Comparison of ENCODE assay signal across 18 cellular contexts in genomic region chr12:11661491-11662085, GRCh38. TPM values are rescaled to one million over a fixed set of nuclear protein-coding genes. Genes with fewer than 3 reads are reported as not detected.
DNase-seq lines count a peak whose midpoint lies in the region; ATAC-seq and TF ChIP-seq lines count a peak whose summit lies in the region.
"Had no signal": no experiment of that assay in that cellular context is flagged by ENCODE, and none has a peak within 500 bp of the region (broad histone marks: within the 10 kb centered on the region; RNA-seq: fewer than 3 reads in every experiment).

No MANE protein-coding gene starts in this region.

- H3K4me1 ChIP-seq in gastrocnemius medialis (peaks cover 44 to 57% of the 10 kb centered on the region in 2 donors), A673 (ENCODE audit: insufficient read depth, low read length, poor library complexity, severe bottlenecking) (peaks cover 23% of the 10 kb centered on the region)

- POLR2A ChIA-PET in CD4-positive, alpha-beta T cell (lab: Charles Lee): no interaction called here
- POLR2A ChIA-PET in A673 (lab: Charles Lee; ENCODE audit: low non-redundant PET): no interaction called here

- no peaks in the 10 kb centered on the region for H3K27me3 Mint-ChIP-seq in CD4-positive, alpha-beta T cell
- no peaks in the 10 kb centered on the region for H3K27me3 Mint-ChIP-seq in activated T-helper 17 cell treated with anti-CD3 and anti-CD28 coated beads, Interleukin-2, amount 50 U/mL, for 72 hours

- TF ChIP-seq POLR2A in gastrocnemius medialis (IDR thresholded peaks at IDR 0.05): no peak

- H3K4me1 Mint-ChIP-seq in CD4-positive, alpha-beta T cell (ENCODE audit: low read depth): peaks cover 88% of the 10 kb centered on the region
- H3K4me1 Mint-ChIP-seq in activated T-helper 17 cell treated with anti-CD3 and anti-CD28 coated beads, Interleukin-2, amount 50 U/mL, for 72 hours: peaks cover 75% of the 10 kb centered on the region

- H3K4me3 Mint-ChIP-seq in CD4-positive, alpha-beta T cell: no peak overlapping the region
- peak overlapping the region; percentile 63 for H3K4me3 Mint-ChIP-seq in activated T-helper 17 cell treated with anti-CD3 and anti-CD28 coated beads, Interleukin-2, amount 50 U/mL, for 72 hours

- H3K9me3 ChIP-seq in CD4-positive, alpha-beta T cell (ENCODE audit: control insufficient read depth, low read length): no peaks in the 10 kb centered on the region
- H3K9me3 ChIP-seq in gastrocnemius medialis (no peaks in the 10 kb centered on the region), A673 (ENCODE audit: low read depth, low read length, poor library complexity, severe bottlenecking) (no peaks in the 10 kb centered on the region)

- no peaks in the 10 kb centered on the region for H3K9me3 Mint-ChIP-seq in CD4-positive, alpha-beta T cell
- H3K9me3 Mint-ChIP-seq in activated T-helper 17 cell treated with anti-CD3 and anti-CD28 coated beads, Interleukin-2, amount 50 U/mL, for 72 hours: no peaks in the 10 kb centered on the region

- H3K36me3 ChIP-seq in gastrocnemius medialis: no peaks in the 10 kb centered on the region
- no peaks in the 10 kb centered on the region for H3K36me3 ChIP-seq in A673 (ENCODE audit: insufficient read depth, low read length, poor library complexity, severe bottlenecking)
- H3K36me3 ChIP-seq in brain microvascular endothelial cell (replicated peaks): peaks cover 6% of the 10 kb centered on the region
- H3K36me3 ChIP-seq: cardiac muscle cell had no signal

- in situ Hi-C loops in gastrocnemius medialis (cut with MboI; ENCODE audit: low sequenced_read_pairs in 4 of 4) (no loop called here), brain microvascular endothelial cell (cut with HindIII; ENCODE audit: low pct_ligation_motif_present, low sequenced_read_pairs) (no loop called here)

- CTCF ChIA-PET in CD4-positive, alpha-beta T cell (lab: Charles Lee): no interaction called here
- CTCF ChIA-PET in A673 (lab: Charles Lee): no interaction called here

- H3K4me3 ChIP-seq in foreskin fibroblast (ENCODE audit: low read depth in 1 of 2, low read length in 2 of 2) (no peak overlapping the region), gastrocnemius medialis (no peak overlapping the region), A673 (ENCODE audit: low read depth, low read length, poor library complexity, severe bottlenecking) (no peak overlapping the region), brain microvascular endothelial cell (ENCODE audit: low read depth, low read length) (no peak overlapping the region)
- H3K4me3 ChIP-seq: cardiac muscle cell had no signal

- no peak overlapping the region for H3K27ac ChIP-seq in CD4-positive, alpha-beta T cell (ENCODE audit: low read depth, low read length)
- peak overlapping the region in 2 of 4 donors; percentile 79 for H3K27ac ChIP-seq in gastrocnemius medialis
- no peak overlapping the region for H3K27ac ChIP-seq in A673 (ENCODE audit: low read depth, low read length, poor library complexity, severe bottlenecking)
- no peak overlapping the region for H3K27ac ChIP-seq in brain microvascular endothelial cell

- intact Hi-C loops in CD4-positive, alpha-beta T cell (cut with DNase I, micrococcal nuclease): no loop called here
- intact Hi-C loops in gastrocnemius medialis (cut with DNase I; ENCODE audit: low total_unique reads) (no loop called here), A673 (cut with micrococcal nuclease; ENCODE audit: unreplicated experiment) (no loop called here)

- peak overlapping the region; percentile 40 for H3K27ac Mint-ChIP-seq in CD4-positive, alpha-beta T cell
- H3K27ac Mint-ChIP-seq in activated T-helper 17 cell treated with anti-CD3 and anti-CD28 coated beads, Interleukin-2, amount 50 U/mL, for 72 hours: peak overlapping the region; percentile 48

- BruUV-seq in A673 (replicated peaks; lab: Mats Ljungman, UMichigan): no TSS peak

- H3K36me3 Mint-ChIP-seq in CD4-positive, alpha-beta T cell (ENCODE audit: low read depth): peaks cover 14% of the 10 kb centered on the region
- peaks cover 71% of the 10 kb centered on the region for H3K36me3 Mint-ChIP-seq in activated T-helper 17 cell treated with anti-CD3 and anti-CD28 coated beads, Interleukin-2, amount 50 U/mL, for 72 hours (ENCODE audit: low read depth)

- no peak for ATAC-seq in CD4-positive, alpha-beta T cell (ENCODE audit: poor library complexity)
- no peak for ATAC-seq in activated T-helper 17 cell treated with anti-CD3 and anti-CD28 coated beads, Interleukin-2, amount 50 U/mL, for 72 hours (replicated peaks)
- ATAC-seq in gastrocnemius medialis: peak; percentile 29 to 32
- ATAC-seq: SK-N-SH treated with all-trans-retinoic acid at 6 μM for 48 hours had no signal

- no peak for DNase-seq in CD4-positive, alpha-beta T cell
- DNase-seq in foreskin fibroblast (peak; percentile 41 to 74), gastrocnemius medialis (peak in 1 of 2 donors; percentile 24), A673 (ENCODE audit: low spot score) (no peak), 8988T (no peak), brain microvascular endothelial cell (no peak)
- no peak for DNase-seq in stimulated activated CD4-positive, alpha-beta T cell treated with anti-CD3 and anti-CD28 coated beads, Interleukin-1b, Interleukin-23, amount 100 ng/mL, for 48 hours
- DNase-seq: activated naive CD4-positive, alpha-beta T cell treated with anti-CD3 and anti-CD28 coated beads, Interleukin-2, amount 50 U/mL, for 16 hours; AML-193; glutamatergic neuron; KG1; kidney glomerular epithelial cell; NCI-H146; OCI-M1; substantia nigra had no signal

- H3K27me3 ChIP-seq in CD4-positive, alpha-beta T cell (ENCODE audit: control insufficient read depth, insufficient read depth, low read length): no peaks in the 10 kb centered on the region
- no peaks in the 10 kb centered on the region for H3K27me3 ChIP-seq in gastrocnemius medialis
- no peaks in the 10 kb centered on the region for H3K27me3 ChIP-seq in A673 (replicated peaks; ENCODE audit: insufficient read depth, low read depth, low read length, poor library complexity)
- no peaks in the 10 kb centered on the region for H3K27me3 ChIP-seq in brain microvascular endothelial cell (replicated peaks)
- H3K27me3 ChIP-seq: cardiac muscle cell had no signal

- TF ChIP-seq CTCF in CD4-positive, alpha-beta T cell (IDR thresholded peaks at IDR 0.05): no peak
- TF ChIP-seq CTCF in foreskin fibroblast (IDR thresholded peaks at IDR 0.05; ENCODE audit: low read depth, low read length): no peak
- TF ChIP-seq CTCF in gastrocnemius medialis (IDR thresholded peaks at IDR 0.05 in 4 of 5, conservative IDR thresholded peaks at IDR 0.05 in 1 of 5): no peak
- no peak for TF ChIP-seq CTCF in A673 (conservative IDR thresholded peaks at IDR 0.05; ENCODE audit: low read depth, low read length)
- TF ChIP-seq CTCF in brain microvascular endothelial cell (IDR thresholded peaks at IDR 0.05; ENCODE audit: low read depth, low read length, missing control alignments): no peak

RNA-seq across cellular contexts. Expression of gene ETV6, which starts 12.1 kb away (rescaled TPM):
- total RNA-seq in CD4-positive, alpha-beta T cell: 10 to 100 TPM; 28.5 to 30.2 TPM
- total RNA-seq in activated T-helper 17 cell treated with anti-CD3 and anti-CD28 coated beads, Interleukin-2, amount 50 U/mL, for 72 hours: 10 to 100 TPM; 45.9 to 49.0 TPM
- 1 to 10 TPM; 2.8 to 5.9 (median 3.3) TPM for total RNA-seq in gastrocnemius medialis
- 27.4 and 32.4 TPM in 2 replicates for total RNA-seq in A673 (2021)

Comparison
In these comparisons a context has a peak if more than half of its experiments do, and no peak if none do; other contexts are left out.
1. ATAC-seq: peak in gastrocnemius medialis (2 of 2); none in CD4-positive, alpha-beta T cell (single experiment) and activated T-helper 17 cell treated with anti-CD3 and anti-CD28 coated beads, Interleukin-2, amount 50 U/mL, for 72 hours (single experiment).
2. DNase-seq: peak in foreskin fibroblast (2 of 2); none in CD4-positive, alpha-beta T cell (0 of 10), stimulated activated CD4-positive, alpha-beta T cell treated with anti-CD3 and anti-CD28 coated beads, Interleukin-1b, Interleukin-23, amount 100 ng/mL, for 48 hours (single experiment), A673 (single experiment), 8988T (single experiment) and brain microvascular endothelial cell (single experiment).